23 cellular contexts compared by ENCODE assay signal in genomic region chr14:99025418-99025817, GRCh38.
DNase-seq lines count a peak whose midpoint lies in the region; ATAC-seq and TF ChIP-seq lines count a peak whose summit lies in the region.
"Had no signal": no experiment of that assay in that cellular context is flagged by ENCODE, and none has a peak within 500 bp of the region (broad histone marks: within the 10 kb centered on the region; RNA-seq: fewer than 3 reads in every experiment).

No MANE protein-coding gene starts in this region.

- H3K27ac Mint-ChIP-seq in activated naive CD8-positive, alpha-beta T cell treated with anti-CD3 and anti-CD28 coated beads, Interleukin-2, amount 10 ng/mL, durations not matched to agents 7 days and 5 days = no peak overlapping the region
- no peak overlapping the region for H3K27ac Mint-ChIP-seq in activated naive CD8-positive, alpha-beta T cell treated with anti-CD3 and anti-CD28 coated beads for 36 hours
- H3K27ac Mint-ChIP-seq: B cell; CD14-positive monocyte; CD8-positive, alpha-beta memory T cell had no signal

- H3K4me3 ChIP-seq in RWPE2 (ENCODE audit: severe bottlenecking) (no peak overlapping the region), right lobe of liver (no peak overlapping the region)
- H3K4me3 ChIP-seq: A549, GM12878 had no signal

- peaks cover 12% of the 10 kb centered on the region for H3K36me3 Mint-ChIP-seq in activated naive CD8-positive, alpha-beta T cell treated with anti-CD3 and anti-CD28 coated beads, Interleukin-2, amount 10 ng/mL, durations not matched to agents 7 days and 5 days
- no peaks in the 10 kb centered on the region for H3K36me3 Mint-ChIP-seq in activated naive CD8-positive, alpha-beta T cell treated with anti-CD3 and anti-CD28 coated beads for 36 hours

- intact Hi-C loops in right lobe of liver (cut with DNase I) = no loop called here

- H3K4me1 ChIP-seq in RWPE2 (ENCODE audit: insufficient read depth, poor library complexity, severe bottlenecking) (peaks cover 3% of the 10 kb centered on the region), right lobe of liver (no peaks in the 10 kb centered on the region)
- H3K4me1 ChIP-seq: A549 had no signal

- TF ChIP-seq CTCF in RWPE2 (IDR thresholded peaks at IDR 0.05; ENCODE audit: poor library complexity, severe bottlenecking) (no peak), right lobe of liver (IDR thresholded peaks at IDR 0.05) (no peak)

- peak; percentile 9 for DNase-seq in activated naive CD8-positive, alpha-beta T cell treated with anti-CD3 and anti-CD28 coated beads, Interleukin-2, amount 10 ng/mL, durations not matched to agents 7 days and 5 days
- DNase-seq in activated naive CD8-positive, alpha-beta T cell treated with anti-CD3 and anti-CD28 coated beads for 36 hours = no peak
- peak; percentile 26 for DNase-seq in RWPE2 (ENCODE audit: low spot score)
- no peak for DNase-seq in stimulated activated CD4-positive, alpha-beta T cell treated with anti-CD3 and anti-CD28 coated beads, Interleukin-2, amount 100 ng/mL, for 48 hours
- DNase-seq in right lobe of liver = no peak
- DNase-seq: AML-193; C1 segment of cervical spinal cord; CD4-positive, alpha-beta memory T cell; CD4-positive, CD25-positive, alpha-beta regulatory T cell; CD8-positive, alpha-beta memory T cell; COR-L47; DMS 273 treated with DMSO at 0.1 percent for 48 hours; DMS153; DMS53; DMS79; DND-41; EL; GDM1 had no signal

- ATAC-seq in activated naive CD8-positive, alpha-beta T cell treated with anti-CD3 and anti-CD28 coated beads, Interleukin-2, amount 10 ng/mL, durations not matched to agents 7 days and 5 days (ENCODE audit: low read depth) = no peak
- no peak for ATAC-seq in RWPE2 (ENCODE audit: low read depth)
- no peak for ATAC-seq in right lobe of liver
- ATAC-seq: A549, GM12878 had no signal

- peaks cover 12% of the 10 kb centered on the region for H3K9me3 Mint-ChIP-seq in activated naive CD8-positive, alpha-beta T cell treated with anti-CD3 and anti-CD28 coated beads, Interleukin-2, amount 10 ng/mL, durations not matched to agents 7 days and 5 days
- H3K9me3 Mint-ChIP-seq in activated naive CD8-positive, alpha-beta T cell treated with anti-CD3 and anti-CD28 coated beads for 36 hours = peaks cover 14% of the 10 kb centered on the region
- H3K9me3 Mint-ChIP-seq: CD8-positive, alpha-beta memory T cell had no signal

- H3K4me3 Mint-ChIP-seq in activated naive CD8-positive, alpha-beta T cell treated with anti-CD3 and anti-CD28 coated beads, Interleukin-2, amount 10 ng/mL, durations not matched to agents 7 days and 5 days = no peak overlapping the region
- no peak overlapping the region for H3K4me3 Mint-ChIP-seq in activated naive CD8-positive, alpha-beta T cell treated with anti-CD3 and anti-CD28 coated beads for 36 hours
- H3K4me3 Mint-ChIP-seq: B cell; CD14-positive monocyte; CD4-positive, alpha-beta memory T cell; CD4-positive, CD25-positive, alpha-beta regulatory T cell; CD8-positive, alpha-beta memory T cell had no signal

- TF ChIP-seq POLR2A in right lobe of liver (IDR thresholded peaks at IDR 0.05) = no peak

- H3K27ac ChIP-seq in RWPE2 (ENCODE audit: poor library complexity, severe bottlenecking) (no peak overlapping the region), right lobe of liver (no peak overlapping the region)
- H3K27ac ChIP-seq: 22Rv1, A549 had no signal

- peaks cover 9% of the 10 kb centered on the region for H3K4me1 Mint-ChIP-seq in activated naive CD8-positive, alpha-beta T cell treated with anti-CD3 and anti-CD28 coated beads, Interleukin-2, amount 10 ng/mL, durations not matched to agents 7 days and 5 days
- peaks cover 19% of the 10 kb centered on the region for H3K4me1 Mint-ChIP-seq in activated naive CD8-positive, alpha-beta T cell treated with anti-CD3 and anti-CD28 coated beads for 36 hours
- H3K4me1 Mint-ChIP-seq: B cell had no signal

- H3K36me3 ChIP-seq in RWPE2 (ENCODE audit: low read depth) (no peaks in the 10 kb centered on the region), right lobe of liver (no peaks in the 10 kb centered on the region)

- H3K27me3 Mint-ChIP-seq in activated naive CD8-positive, alpha-beta T cell treated with anti-CD3 and anti-CD28 coated beads, Interleukin-2, amount 10 ng/mL, durations not matched to agents 7 days and 5 days = no peaks in the 10 kb centered on the region
- no peaks in the 10 kb centered on the region for H3K27me3 Mint-ChIP-seq in activated naive CD8-positive, alpha-beta T cell treated with anti-CD3 and anti-CD28 coated beads for 36 hours
- H3K27me3 Mint-ChIP-seq: B cell; CD4-positive, alpha-beta memory T cell; CD4-positive, CD25-positive, alpha-beta regulatory T cell; CD8-positive, alpha-beta memory T cell had no signal

- H3K9me3 ChIP-seq in RWPE2 (ENCODE audit: severe bottlenecking) (no peaks in the 10 kb centered on the region), right lobe of liver (no peaks in the 10 kb centered on the region)

- POLR2A ChIA-PET in activated naive CD8-positive, alpha-beta T cell treated with anti-CD3 and anti-CD28 coated beads, Interleukin-2, amount 10 ng/mL, durations not matched to agents 7 days and 5 days (lab: Charles Lee) = no interaction called here

- H3K27me3 ChIP-seq in RWPE2 (ENCODE audit: insufficient read depth, poor library complexity, severe bottlenecking) (no peaks in the 10 kb centered on the region), right lobe of liver (no peaks in the 10 kb centered on the region)

- WGBS in right lobe of liver (ENCODE audit: insufficient coverage, low coverage, low lambda C conversion rate, missing lambda C conversion rate) = 27% methylated on average over 2 of the region's 11 CpGs

Comparison
In these comparisons a context has a peak if more than half of its experiments do, and no peak if none do; other contexts are left out.
1. DNase-seq: peak in activated naive CD8-positive, alpha-beta T cell treated with anti-CD3 and anti-CD28 coated beads, Interleukin-2, amount 10 ng/mL, durations not matched to agents 7 days and 5 days (single experiment) and RWPE2 (single experiment); none in activated naive CD8-positive, alpha-beta T cell treated with anti-CD3 and anti-CD28 coated beads for 36 hours (single experiment), stimulated activated CD4-positive, alpha-beta T cell treated with anti-CD3 and anti-CD28 coated beads, Interleukin-2, amount 100 ng/mL, for 48 hours (0 of 2) and right lobe of liver (0 of 3).